In genomic region chr16:25013751-25014499, GRCh38 we compare ENCODE assay signal across 7 cellular contexts. TPM values are rescaled to one million over a fixed set of nuclear protein-coding genes. Genes with fewer than 3 reads are reported as not detected.
DNase-seq lines count a peak whose midpoint lies in the region; ATAC-seq and TF ChIP-seq lines count a peak whose summit lies in the region.

No MANE protein-coding gene starts in this region.

- ATAC-seq in GM18858 (IDR thresholded peaks at IDR 0.05; ENCODE audit: unreplicated experiment) (peak; percentile 59), esophagus mucosa (no peak)

- H2AK5ac ChIP-seq in neuronal stem cell (ENCODE audit: low read depth, low read length): no peak overlapping the region

- H3K14ac ChIP-seq in neuronal stem cell (ENCODE audit: low read length): no peak overlapping the region

- peaks cover 10% of the 10 kb centered on the region for H3K79me1 ChIP-seq in neuronal stem cell (ENCODE audit: low read depth, low read length)

- no peaks in the 10 kb centered on the region for H3K9me3 ChIP-seq in effector memory CD4-positive, alpha-beta T cell (ENCODE audit: control insufficient read depth, low read length)
- peaks cover 0 to 2% of the 10 kb centered on the region in 2 donors for H3K9me3 ChIP-seq in neuronal stem cell (replicated peaks in 1 of 2; ENCODE audit: control insufficient read depth in 2 of 2, insufficient read depth in 1 of 2, low read depth in 1 of 2, low read length in 2 of 2)

- H3K4me3 ChIP-seq in effector memory CD4-positive, alpha-beta T cell (ENCODE audit: insufficient read depth, low read depth, low read length, poor library complexity, severe bottlenecking): peak overlapping the region; percentile 63
- peak overlapping the region; percentile 87 to 99 for H3K4me3 ChIP-seq in neuronal stem cell (ENCODE audit: low read length in 2 of 2)

- H2BK12ac ChIP-seq in neuronal stem cell (ENCODE audit: low read length): no peak overlapping the region

- H4K8ac ChIP-seq in neuronal stem cell (ENCODE audit: low read depth, low read length): no peak overlapping the region

- H2BK120ac ChIP-seq in neuronal stem cell (ENCODE audit: low read depth, low read length): no peak overlapping the region

- no peak overlapping the region for H4K91ac ChIP-seq in neuronal stem cell (ENCODE audit: low read depth, low read length, poor library complexity)

- no CpG with 5 or more reads among the region's 14 CpGs for WGBS in neuronal stem cell (ENCODE audit: extremely low coverage in 2 of 2, insufficient read length in 2 of 2, insufficient replicate concordance in 1 of 2), 2 donors

- H3K23ac ChIP-seq in neuronal stem cell (ENCODE audit: low read depth, low read length, poor library complexity): no peak overlapping the region

- H3K27ac ChIP-seq in effector memory CD4-positive, alpha-beta T cell (ENCODE audit: insufficient read depth, low read length, poor library complexity, severe bottlenecking): peak overlapping the region; percentile 77
- no peak overlapping the region for H3K27ac ChIP-seq in neuronal stem cell (replicated peaks; ENCODE audit: low read length)

- no peaks in the 10 kb centered on the region for H3K36me3 ChIP-seq in effector memory CD4-positive, alpha-beta T cell (ENCODE audit: control insufficient read depth, insufficient read depth, low read length)
- peaks cover 5 to 42% of the 10 kb centered on the region in 2 donors for H3K36me3 ChIP-seq in neuronal stem cell (replicated peaks in 1 of 2; ENCODE audit: control insufficient read depth in 2 of 2, insufficient read depth in 2 of 2, low read length in 2 of 2)

- H3K27me3 ChIP-seq in effector memory CD4-positive, alpha-beta T cell (replicated peaks; ENCODE audit: control insufficient read depth, insufficient read depth, low read length, poor library complexity, severe bottlenecking): no peaks in the 10 kb centered on the region
- no peaks in the 10 kb centered on the region for H3K27me3 ChIP-seq in neuronal stem cell (ENCODE audit: control insufficient read depth in 3 of 3, insufficient read depth in 3 of 3, low read depth in 1 of 3, low read length in 3 of 3)

- POLR2A ChIA-PET in HEK293T (lab: Yijun Ruan, JAX): no interaction called here

- CTCF ChIA-PET in HEK293T (lab: Yijun Ruan, JAX): no interaction called here

- H2AFZ ChIP-seq in neuronal stem cell (ENCODE audit: low read length): peak overlapping the region; percentile 98

- peaks cover 26% of the 10 kb centered on the region for H3K4me1 ChIP-seq in effector memory CD4-positive, alpha-beta T cell (ENCODE audit: control insufficient read depth, insufficient read depth, low read length, poor library complexity, severe bottlenecking)
- peaks cover 4% of the 10 kb centered on the region in 2 donors for H3K4me1 ChIP-seq in neuronal stem cell (ENCODE audit: control insufficient read depth in 2 of 2, insufficient read depth in 1 of 2, low read depth in 1 of 2, low read length in 2 of 2)

- H2BK5ac ChIP-seq in neuronal stem cell (ENCODE audit: low read length): no peak overlapping the region

- H2BK15ac ChIP-seq in neuronal stem cell (ENCODE audit: low read length): no peak overlapping the region

- DNase-seq in HEK293T (ENCODE audit: extremely low spot score) (no peak), NCI-H146 treated with DMSO at 0.1 percent for 48 hours (lab: John Stamatoyannopoulos, UW; ENCODE audit: unreplicated experiment) (peak; percentile 33), neuronal stem cell (ENCODE audit: low spot score) (no peak), T-helper 9 cell (no peak)
- no peak for DNase-seq in effector memory CD4-positive, alpha-beta T cell

- H3K9ac ChIP-seq in neuronal stem cell (ENCODE audit: low read depth, low read length, poor library complexity): no peak overlapping the region

- no peak overlapping the region for H3K4ac ChIP-seq in neuronal stem cell (ENCODE audit: low read length)

- peak overlapping the region; percentile 59 for H3K4me2 ChIP-seq in neuronal stem cell (ENCODE audit: insufficient read depth, low read length, poor library complexity, severe bottlenecking)

- H3K18ac ChIP-seq in neuronal stem cell (ENCODE audit: low read length): no peak overlapping the region

TF ChIP-seq in HEK293T, 16 proteins besides CTCF, POLR2A, EP300 and RAD21:
- TF ChIP-seq FOXM1 (IDR thresholded peaks at IDR 0.05; ENCODE audit: borderline replicate concordance): no peak
- TF ChIP-seq HDGF (IDR thresholded peaks at IDR 0.05; ENCODE audit: borderline replicate concordance): no peak
- TF ChIP-seq SUZ12 (IDR thresholded peaks at IDR 0.05): no peak
- TF ChIP-seq SP1 (IDR thresholded peaks at IDR 0.05): no peak
- TF ChIP-seq PKNOX1 (IDR thresholded peaks at IDR 0.05): peak; percentile 88

RNA-seq across cellular contexts. Expression of gene ARHGAP17, which starts 1.2 kb away (rescaled TPM):
- polyA plus RNA-seq in neuronal stem cell (2013, experiment 1 of 2): 63.9 TPM
- polyA plus RNA-seq in neuronal stem cell (2013, experiment 2 of 2): 64.4 TPM
- 33.0 TPM for total RNA-seq in esophagus mucosa
